11 cellular contexts compared by ENCODE assay signal in genomic region chr14:88775532-88775931, GRCh38. TPM values are rescaled to one million over a fixed set of nuclear protein-coding genes. Genes with fewer than 3 reads are reported as not detected.
DNase-seq lines count a peak whose midpoint lies in the region; ATAC-seq, FAIRE-seq and TF ChIP-seq lines count a peak whose summit lies in the region.
"Had no signal": no experiment of that assay in that cellular context is flagged by ENCODE, and none has a peak within 500 bp of the region (broad histone marks: within the 10 kb centered on the region; RNA-seq: fewer than 3 reads in every experiment).

No MANE protein-coding gene starts in this region.

- intact Hi-C loops in head of caudate nucleus (cut with DNase I), result no loop called here

- H3K27me3 ChIP-seq in bronchial epithelial cell (ENCODE audit: control insufficient read depth, insufficient read depth, low read length), result no peaks in the 10 kb centered on the region

- peak; percentile 34 for DNase-seq in SIG-M5 treated with dmso at 0.1 percent for 504 hours (lab: John Stamatoyannopoulos, UW; ENCODE audit: unreplicated experiment)
- DNase-seq in SIG-M5 (lab: John Stamatoyannopoulos, UW), result no peak
- peak; percentile 67 for DNase-seq in bronchial epithelial cell (ENCODE audit: low read depth)
- peak; percentile 52 for DNase-seq in islet precursor cell
- DNase-seq in GM19238 (ENCODE audit: insufficient read length, low spot score), result no peak
- DNase-seq in mesenteric fat pad (ENCODE audit: low spot score), result no peak
- no peak for DNase-seq in head of caudate nucleus
- DNase-seq: DMS53, H7 had no signal

- TF ChIP-seq CTCF in bronchial epithelial cell (IDR thresholded peaks at IDR 0.05; ENCODE audit: insufficient read depth, low read length, severe bottlenecking), result no peak

- ATAC-seq in GM21723 (IDR thresholded peaks at IDR 0.05; ENCODE audit: unreplicated experiment), result no peak
- ATAC-seq: GM23338 had no signal

- FAIRE-seq in bronchial epithelial cell (lab: Jason Lieb, UNC), result peak; percentile 75

- H3K36me3 ChIP-seq in bronchial epithelial cell (ENCODE audit: control insufficient read depth, insufficient read depth, low read length), result no peaks in the 10 kb centered on the region

- no peak overlapping the region for H3K4me3 ChIP-seq in bronchial epithelial cell (ENCODE audit: low read depth, low read length)
- H3K4me3 ChIP-seq: GM23338 had no signal

RNA-seq across cellular contexts. Expression of gene EML5, which starts 17.2 kb away (rescaled TPM):
- 0.77 TPM in 1 of 2 replicates, not detected in the other for total RNA-seq in bronchial epithelial cell
- total RNA-seq in mesenteric fat pad, result 0.13 TPM

RNA-seq across cellular contexts. Expression of gene TTC8, which starts 48.9 kb away (rescaled TPM):
- total RNA-seq in bronchial epithelial cell (9.0 and 11.3 TPM in 2 replicates), mesenteric fat pad (18.9 TPM)

Comparison
In these comparisons a context has a peak if more than half of its experiments do, and no peak if none do; other contexts are left out.
1. DNase-seq: peak in SIG-M5 treated with dmso at 0.1 percent for 504 hours (single experiment), bronchial epithelial cell (single experiment) and islet precursor cell (single experiment); none in SIG-M5 (single experiment), GM19238 (single experiment), mesenteric fat pad (single experiment) and head of caudate nucleus (0 of 42).